ENCODE assay signal across 9 cellular contexts in the genomic region with DNA sequence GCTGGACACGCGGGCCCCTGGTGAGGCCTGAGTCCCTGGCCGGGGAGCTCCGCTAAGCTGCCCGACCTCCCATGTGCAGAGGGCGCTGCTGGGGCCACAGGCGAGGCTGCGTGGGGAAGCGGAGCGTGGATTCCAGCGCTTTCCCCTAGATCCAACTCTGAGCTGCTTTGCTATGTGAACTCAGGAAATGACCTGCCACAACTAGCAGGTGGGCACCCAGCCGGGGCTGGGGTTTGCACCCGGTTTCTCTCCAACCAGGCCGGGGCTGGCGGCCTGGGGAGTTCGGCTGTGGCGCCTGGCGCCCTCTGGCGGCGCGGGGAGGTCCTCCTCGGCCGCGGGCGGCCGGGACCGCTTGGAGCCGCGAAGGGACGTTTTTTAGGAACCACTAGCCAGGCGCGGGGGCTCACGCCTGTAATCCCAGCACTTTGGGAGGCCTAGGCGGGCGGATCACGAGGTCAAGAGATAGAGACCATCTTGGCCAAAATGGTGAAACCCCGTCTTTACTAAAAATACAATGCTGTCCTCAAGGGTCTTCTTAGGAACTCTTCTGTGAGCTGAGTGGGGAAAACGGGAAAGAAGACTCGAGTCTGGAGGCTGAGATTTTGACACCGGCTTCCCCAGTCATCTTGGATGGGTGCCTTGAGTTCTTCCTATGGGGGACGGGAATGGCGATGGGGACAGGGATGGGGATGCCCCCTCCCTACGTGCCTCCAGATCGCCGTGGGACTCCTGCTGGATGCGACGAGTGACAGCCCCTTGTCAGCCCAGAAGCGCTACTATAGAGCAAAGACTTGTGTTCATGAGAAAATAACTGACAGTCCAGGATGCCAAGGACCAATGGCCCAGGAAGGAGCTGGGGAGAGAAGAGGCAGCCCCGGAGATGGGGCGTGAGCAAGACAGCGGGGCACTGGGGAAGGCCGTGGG. TPM values are rescaled to one million over a fixed set of nuclear protein-coding genes. Genes with fewer than 3 reads are reported as not detected.
DNase-seq lines count a peak whose midpoint lies in the region; TF ChIP-seq lines count a peak whose summit lies in the region.
"Had no signal": no experiment of that assay in that cellular context is flagged by ENCODE, and none has a peak within 500 bp of the region (broad histone marks: within the 10 kb centered on the region; RNA-seq: fewer than 3 reads in every experiment).

No MANE protein-coding gene starts in this region.

- CTCF ChIA-PET in mammary epithelial cell (lab: Charles Lee; ENCODE audit: low non-redundant PET), result no interaction called here

- BruUV-seq in mammary epithelial cell (replicated peaks; lab: Mats Ljungman, UMichigan), result no TSS peak

- TF ChIP-seq CTCF in breast epithelium (IDR thresholded peaks at IDR 0.05) (peak; percentile 27 to 79 (median 39)), mammary epithelial cell (conservative IDR thresholded peaks at IDR 0.05 in 1 of 2, IDR thresholded peaks at IDR 0.05 in 1 of 2; ENCODE audit: extremely low read depth in 1 of 2, insufficient read depth in 1 of 2, low read depth in 1 of 2, low read length in 2 of 2) (no peak)

- H3K9me3 ChIP-seq in breast epithelium (no peaks in the 10 kb centered on the region), mammary epithelial cell (replicated peaks; ENCODE audit: insufficient read depth, low read length) (no peaks in the 10 kb centered on the region)

- H2AFZ ChIP-seq in mammary epithelial cell (ENCODE audit: low read depth, low read length), result no peak overlapping the region

- H3K9ac ChIP-seq in mammary epithelial cell (ENCODE audit: insufficient read depth, low read length), result no peak overlapping the region
- H3K9ac ChIP-seq: BLaER1 treated with 17β-estradiol and CSF1 and Interleukin-3, amounts not matched to agents 10 nM and 100 nM had no signal

- H3K27me3 ChIP-seq in breast epithelium (no peaks in the 10 kb centered on the region), mammary epithelial cell (ENCODE audit: insufficient read depth, low read length) (no peaks in the 10 kb centered on the region)
- H3K27me3 ChIP-seq: BLaER1 treated with 17β-estradiol and CSF1 and Interleukin-3, amounts not matched to agents 10 nM and 100 nM had no signal

- DNase-seq in breast epithelium (ENCODE audit: low spot score in 2 of 2), result no peak
- no peak for DNase-seq in mammary epithelial cell
- peak; percentile 55 to 66 for DNase-seq in Kasumi-1 (lab: John Stamatoyannopoulos, UW)
- DNase-seq in activated T-helper 1 cell treated with anti-CD3 and anti-CD28 coated beads, Interleukin-2, amount 50 U/mL, for 16 hours (ENCODE audit: low read depth in 1 of 2, low spot score in 1 of 2), result peak; percentile 56 to 57
- DNase-seq in glomerular visceral epithelial cell (ENCODE audit: extremely low spot score), result peak; percentile 66
- peak in 6 of 10 donors; percentile 39 to 94 (median 47) for DNase-seq in posterior cingulate gyrus
- DNase-seq in ureter (ENCODE audit: low spot score), result peak; percentile 73
- DNase-seq in UCSD-AML1 (lab: John Stamatoyannopoulos, UW; ENCODE audit: unreplicated experiment), result no peak

- no peak overlapping the region for H3K4me3 ChIP-seq in breast epithelium
- no peak overlapping the region for H3K4me3 ChIP-seq in mammary epithelial cell (replicated peaks in 1 of 3; ENCODE audit: insufficient read depth in 1 of 3, low read depth in 2 of 3, low read length in 3 of 3)
- H3K4me3 ChIP-seq: BLaER1 treated with 17β-estradiol and CSF1 and Interleukin-3, amounts not matched to agents 10 nM and 100 nM had no signal

- WGBS in mammary epithelial cell (ENCODE audit: low coverage, missing lambda C conversion rate), result 80% methylated on average over 38 of the region's 52 CpGs

- in situ Hi-C loops in mammary epithelial cell (cut with MboI; ENCODE audit: low sequenced_read_pairs in 2 of 2), result no loop called here

- H3K36me3 ChIP-seq in breast epithelium, result no peaks in the 10 kb centered on the region
- no peaks in the 10 kb centered on the region for H3K36me3 ChIP-seq in mammary epithelial cell (ENCODE audit: insufficient read depth, low read length)

- intact Hi-C loops in breast epithelium (cut with DNase I; ENCODE audit: low total_unique reads), result no loop called here
- intact Hi-C loops in mammary epithelial cell (cut with micrococcal nuclease), result no loop called here
- intact Hi-C loops in posterior cingulate gyrus (cut with DNase I), result no loop called here

- H3K4me1 ChIP-seq in breast epithelium, result no peaks in the 10 kb centered on the region
- peaks cover 23% of the 10 kb centered on the region for H3K4me1 ChIP-seq in mammary epithelial cell (ENCODE audit: insufficient read depth, low read length)

- H3K4me2 ChIP-seq in mammary epithelial cell (ENCODE audit: insufficient read depth, low read depth, low read length), result no peak overlapping the region
- H3K4me2 ChIP-seq: BLaER1 treated with 17β-estradiol and CSF1 and Interleukin-3, amounts not matched to agents 10 nM and 100 nM had no signal

- TF ChIP-seq POLR2A in breast epithelium (IDR thresholded peaks at IDR 0.05), result no peak

- H3K27ac ChIP-seq in breast epithelium, result no peak overlapping the region
- no peak overlapping the region for H3K27ac ChIP-seq in mammary epithelial cell (ENCODE audit: insufficient read depth, low read depth, low read length)
- H3K27ac ChIP-seq: BLaER1 treated with 17β-estradiol and CSF1 and Interleukin-3, amounts not matched to agents 10 nM and 100 nM had no signal

- no peaks in the 10 kb centered on the region for H3K79me2 ChIP-seq in mammary epithelial cell (ENCODE audit: insufficient read depth, low read length)

- no peaks in the 10 kb centered on the region for H4K20me1 ChIP-seq in mammary epithelial cell (ENCODE audit: insufficient read depth, low read length)

- dilution Hi-C loops in mammary epithelial cell (cut with HindIII; ENCODE audit: low sequenced_read_pairs), result no loop called here

RNA-seq across cellular contexts. Expression of a gene that starts 12.6 kb away (rescaled TPM):
- total RNA-seq in breast epithelium (10 to 100 TPM; 40.2 to 49.3 (median 47.9) TPM), mammary epithelial cell (10 to 100 TPM; 64.2 to 73.1 TPM), ureter (106 TPM)
- polyA plus RNA-seq in mammary epithelial cell, result 73.6 TPM
- 83.2 TPM for polyA minus RNA-seq in mammary epithelial cell

RNA-seq across cellular contexts. Expression of a gene that starts 22.5 kb away (rescaled TPM):
- total RNA-seq in breast epithelium, result under 1 TPM in 1 of 3 donors, not detected in 2; 0.48 TPM
- not detected for total RNA-seq in mammary epithelial cell
- not detected for polyA plus RNA-seq in mammary epithelial cell
- polyA minus RNA-seq in mammary epithelial cell, result not detected
- total RNA-seq in ureter, result 0.60 TPM

RNA-seq across cellular contexts. Expression of a gene that starts 29.3 kb away (rescaled TPM):
- total RNA-seq in breast epithelium (10 to 100 TPM; 69.6 to 88.0 (median 80.6) TPM), mammary epithelial cell (10 to 100 TPM; 25.2 to 37.3 TPM), ureter (191 TPM)
- polyA plus RNA-seq in mammary epithelial cell, result 17.7 TPM
- 20.1 TPM for polyA minus RNA-seq in mammary epithelial cell

RNA-seq across cellular contexts. Expression of a gene that starts 29.6 kb away (rescaled TPM):
- total RNA-seq in breast epithelium (under 1 TPM in 2 of 3 donors, not detected in 1; 0.88 to 0.96 TPM), mammary epithelial cell (not detected), ureter (0.26 TPM)
- not detected for polyA plus RNA-seq in mammary epithelial cell
- polyA minus RNA-seq in mammary epithelial cell, result not detected

Comparison
In these comparisons a context has a peak if more than half of its experiments do, and no peak if none do; other contexts are left out.
1. CTCF ChIP-seq: peak in breast epithelium (3 of 3); none in mammary epithelial cell (0 of 2).
2. DNase-seq: peak in Kasumi-1 (2 of 2), activated T-helper 1 cell treated with anti-CD3 and anti-CD28 coated beads, Interleukin-2, amount 50 U/mL, for 16 hours (2 of 2), glomerular visceral epithelial cell (single experiment), posterior cingulate gyrus (6 of 10) and ureter (single experiment); none in breast epithelium (0 of 2), mammary epithelial cell (single experiment) and UCSD-AML1 (single experiment).